ENCODE assay signal across 26 cellular contexts in genomic region chr1:61967750-61968149, GRCh38.
DNase-seq lines count a peak whose midpoint lies in the region; ATAC-seq and TF ChIP-seq lines count a peak whose summit lies in the region.
"Had no signal": no experiment of that assay in that cellular context is flagged by ENCODE, and none has a peak within 500 bp of the region (broad histone marks: within the 10 kb centered on the region; RNA-seq: fewer than 3 reads in every experiment).

No MANE protein-coding gene starts in this region.

- H2AFZ ChIP-seq in ACC112 (ENCODE audit: low read length, unreplicated experiment), result peak overlapping the region; percentile 45

- H3K27me3 Mint-ChIP-seq in mesothelial cell of epicardium (ENCODE audit: low read depth) (no peaks in the 10 kb centered on the region), natural killer cell (ENCODE audit: low read depth in 2 of 2) (no peaks in the 10 kb centered on the region)
- H3K27me3 Mint-ChIP-seq: naive B cell, T-cell had no signal

- H3K4me1 ChIP-seq in ACC112 (ENCODE audit: control insufficient read depth, insufficient read depth, low read length, unreplicated experiment) (no peaks in the 10 kb centered on the region), HUES64 (ENCODE audit: insufficient read depth, low read length) (peaks cover 10% of the 10 kb centered on the region; the same call in 1 of the 2 replicates)
- H3K4me1 ChIP-seq: A549, BLaER1, upper lobe of left lung had no signal

- WGBS in HUES64, result 93% methylated on average over 3 of the region's 3 CpGs

- no peak for ATAC-seq in natural killer cell
- ATAC-seq: A549; activated CD8-positive, alpha-beta T cell treated with anti-CD3 and anti-CD28 coated beads, Interleukin-2, amount 10 ng/mL, durations not matched to agents 7 days and 5 days; right lobe of liver; T-cell had no signal

- peaks cover 22% of the 10 kb centered on the region for H3K4me1 Mint-ChIP-seq in mesothelial cell of epicardium
- no peaks in the 10 kb centered on the region for H3K4me1 Mint-ChIP-seq in natural killer cell
- H3K4me1 Mint-ChIP-seq: naive B cell had no signal

- H3K79me2 ChIP-seq in ACC112 (ENCODE audit: control insufficient read depth, insufficient read depth, low read length, unreplicated experiment), result no peaks in the 10 kb centered on the region

- H3K36me3 ChIP-seq in ACC112 (ENCODE audit: insufficient read depth, low read length) (no peaks in the 10 kb centered on the region), HUES64 (ENCODE audit: insufficient read depth, low read length) (no peaks in the 10 kb centered on the region)
- H3K36me3 ChIP-seq: BLaER1, ovary, right lobe of liver, upper lobe of left lung had no signal

- DNase-seq in epithelial cell of prostate (ENCODE audit: low read depth, low spot score), result no peak
- no peak for DNase-seq in mesothelial cell of epicardium (ENCODE audit: low spot score in 2 of 2, unreplicated experiment in 2 of 2)
- DNase-seq in HuH-7.5 (ENCODE audit: low spot score), result no peak
- no peak for DNase-seq in NCI-H128 (lab: John Stamatoyannopoulos, UW; ENCODE audit: unreplicated experiment)
- no peak for DNase-seq in NCI-H526 (lab: John Stamatoyannopoulos, UW)
- DNase-seq in natural killer cell, result no peak
- DNase-seq: activated CD4-positive, CD25-positive, alpha-beta regulatory T cell treated with anti-CD3 and anti-CD28 coated beads, Interleukin-2, amount 50 U/mL, for 72 hours; activated CD8-positive, alpha-beta T cell treated with anti-CD3 and anti-CD28 coated beads, Interleukin-2, amount 10 ng/mL, durations not matched to agents 7 days and 5 days; activated gamma-delta T cell treated with Interleukin-2 at 50 U/mL for 16 hours; amniotic stem cell; Calu3; hypothalamus; KBM-7; kidney; naive B cell; NCI-H1694 treated with DMSO at 0.1 percent for 48 hours; ovary; right lobe of liver; Right ventricle myocardium superior; stimulated activated CD4-positive, alpha-beta T cell treated with anti-CD3 and anti-CD28 coated beads, Interleukin-15, amount 100 ng/mL, for 24 hours; T-cell; upper lobe of left lung had no signal

- H3K9me3 ChIP-seq in HUES64 (ENCODE audit: insufficient read depth, low read depth, low read length), result peaks cover 3% of the 10 kb centered on the region
- H3K9me3 ChIP-seq: A549, BLaER1, ovary, right lobe of liver, upper lobe of left lung had no signal

- H3K27ac Mint-ChIP-seq in mesothelial cell of epicardium (peak overlapping the region; percentile 95), natural killer cell (no peak overlapping the region)
- H3K27ac Mint-ChIP-seq: activated CD8-positive, alpha-beta T cell treated with anti-CD3 and anti-CD28 coated beads, Interleukin-2, amount 10 ng/mL, durations not matched to agents 7 days and 5 days; T-cell had no signal

- no peak overlapping the region for H3K4me3 Mint-ChIP-seq in mesothelial cell of epicardium
- no peak overlapping the region for H3K4me3 Mint-ChIP-seq in natural killer cell
- H3K4me3 Mint-ChIP-seq: activated CD8-positive, alpha-beta T cell treated with anti-CD3 and anti-CD28 coated beads, Interleukin-2, amount 10 ng/mL, durations not matched to agents 7 days and 5 days; naive B cell; T-cell had no signal

- intact Hi-C loops in natural killer cell (cut with micrococcal nuclease), result no loop called here

- H3K4me3 ChIP-seq in ACC112 (ENCODE audit: low read depth, low read length) (no peak overlapping the region), HUES64 (ENCODE audit: low read length) (no peak overlapping the region)
- H3K4me3 ChIP-seq: A549, BLaER1, ovary, right lobe of liver, upper lobe of left lung had no signal

- H3K9me3 Mint-ChIP-seq in mesothelial cell of epicardium (peaks cover 6% of the 10 kb centered on the region), natural killer cell (no peaks in the 10 kb centered on the region)

- H3K27me3 ChIP-seq in ACC112 (ENCODE audit: insufficient read depth, low read length) (no peaks in the 10 kb centered on the region), HUES64 (ENCODE audit: insufficient read depth, low read length) (no peaks in the 10 kb centered on the region)
- H3K27me3 ChIP-seq: BLaER1, ovary, right lobe of liver, upper lobe of left lung had no signal

- H3K36me3 Mint-ChIP-seq in mesothelial cell of epicardium, result peaks cover 19% of the 10 kb centered on the region
- H3K36me3 Mint-ChIP-seq in natural killer cell, result no peaks in the 10 kb centered on the region

- H3K27ac ChIP-seq in ACC112 (ENCODE audit: low read depth, low read length) (no peak overlapping the region), HUES64 (ENCODE audit: low read depth, low read length) (peak overlapping the region; percentile 48; the same call in 1 of the 2 replicates), epithelial cell of prostate (peak overlapping the region; percentile 51)
- H3K27ac ChIP-seq: A549, BLaER1, ovary, right lobe of liver, upper lobe of left lung had no signal

- H3K9ac ChIP-seq in HUES64 (ENCODE audit: low read depth, low read length), result no peak overlapping the region
- H3K9ac ChIP-seq: BLaER1 had no signal

- TF ChIP-seq CTCF in mesothelial cell of epicardium (IDR thresholded peaks at IDR 0.05; ENCODE audit: unreplicated experiment) (no peak), natural killer cell (IDR thresholded peaks at IDR 0.05) (no peak)
